In genomic region chr2:38037325-38037724, GRCh38 we compare ENCODE assay signal across 16 cellular contexts. TPM values are rescaled to one million over a fixed set of nuclear protein-coding genes. Genes with fewer than 3 reads are reported as not detected.
DNase-seq lines count a peak whose midpoint lies in the region; ATAC-seq, FAIRE-seq and TF ChIP-seq lines count a peak whose summit lies in the region.
"Had no signal": no experiment of that assay in that cellular context is flagged by ENCODE, and none has a peak within 500 bp of the region (broad histone marks: within the 10 kb centered on the region; RNA-seq: fewer than 3 reads in every experiment).

No MANE protein-coding gene starts in this region.

- no peak overlapping the region for H3K27ac Mint-ChIP-seq in astrocyte (ENCODE audit: unreplicated experiment)

- H3K9me3 ChIP-seq in astrocyte (ENCODE audit: insufficient read depth, low read depth, low read length) (no peaks in the 10 kb centered on the region), prostate gland (no peaks in the 10 kb centered on the region)
- H3K9me3 ChIP-seq: sigmoid colon had no signal

- H4K20me1 ChIP-seq in astrocyte (ENCODE audit: insufficient read depth, low read length) = no peaks in the 10 kb centered on the region

- H3K27ac ChIP-seq in ACC112 (ENCODE audit: low read depth, low read length) = peak overlapping the region; percentile 86
- H3K27ac ChIP-seq in astrocyte (ENCODE audit: low read depth, low read length) = no peak overlapping the region
- peak overlapping the region; percentile 61 to 65 for H3K27ac ChIP-seq in prostate gland
- H3K27ac ChIP-seq: KMS-11 had no signal

- peaks cover 11% of the 10 kb centered on the region for H3K27me3 Mint-ChIP-seq in astrocyte (ENCODE audit: low read depth, unreplicated experiment)

- H3K27me3 ChIP-seq in ACC112 (ENCODE audit: insufficient read depth, low read length) (no peaks in the 10 kb centered on the region), astrocyte (ENCODE audit: insufficient read depth, low read length) (peaks cover 17% of the 10 kb centered on the region), prostate gland (replicated peaks; ENCODE audit: insufficient read depth) (no peaks in the 10 kb centered on the region)
- H3K27me3 ChIP-seq: sigmoid colon had no signal

- H3K4me2 ChIP-seq in astrocyte (ENCODE audit: low read length) = peak overlapping the region; percentile 90
- H3K4me2 ChIP-seq: KMS-11 had no signal

- H2AFZ ChIP-seq in ACC112 (ENCODE audit: low read length, unreplicated experiment) (peak overlapping the region; percentile 94), astrocyte (ENCODE audit: low read depth, low read length) (peak overlapping the region; percentile 84)

- WGBS in prostate gland = 85% methylated on average over 4 of the region's 4 CpGs

- ATAC-seq in GM18909 (IDR thresholded peaks at IDR 0.05; ENCODE audit: poor library complexity, unreplicated experiment) (no peak), left colon (no peak), HG02678 (IDR thresholded peaks at IDR 0.05; ENCODE audit: unreplicated experiment) (no peak), GM21529 (IDR thresholded peaks at IDR 0.05; ENCODE audit: unreplicated experiment) (no peak)

- no peak for TF ChIP-seq POLR2A in prostate gland (IDR thresholded peaks at IDR 0.05)

- intact Hi-C loops in prostate gland (cut with DNase I) = loop anchor here (5.0 kb wide), 1 partner anchor 40 kb away; the partner anchor contains the start of gene CYP1B1
- intact Hi-C loops in left colon (cut with DNase I, micrococcal nuclease) = no loop called here

- H3K36me3 ChIP-seq in ACC112 (ENCODE audit: insufficient read depth, low read length) (no peaks in the 10 kb centered on the region), astrocyte (ENCODE audit: insufficient read depth, low read length) (no peaks in the 10 kb centered on the region), prostate gland (no peaks in the 10 kb centered on the region)
- H3K36me3 ChIP-seq: heart right ventricle, sigmoid colon had no signal

- TF ChIP-seq CTCF in astrocyte (IDR thresholded peaks at IDR 0.05; ENCODE audit: insufficient read depth, low read depth, low read length) = no peak
- TF ChIP-seq CTCF in prostate gland (IDR thresholded peaks at IDR 0.05) = no peak

- no peaks in the 10 kb centered on the region for H3K36me3 Mint-ChIP-seq in astrocyte (ENCODE audit: low read depth, unreplicated experiment)

- FAIRE-seq in GM18507 (lab: Jason Lieb, UNC) = peak; percentile 9
- no peak for FAIRE-seq in astrocyte (lab: Jason Lieb, UNC)

- H3K4me1 Mint-ChIP-seq in astrocyte (ENCODE audit: low read depth, unreplicated experiment) = peaks cover 9% of the 10 kb centered on the region

- H3K4me3 ChIP-seq in ACC112 (ENCODE audit: low read depth, low read length) (peak overlapping the region; percentile 70), astrocyte (ENCODE audit: insufficient read depth, low read depth, low read length) (no peak overlapping the region), prostate gland (no peak overlapping the region)

- H3K4me1 ChIP-seq in ACC112 (ENCODE audit: control insufficient read depth, insufficient read depth, low read length, unreplicated experiment) (peaks cover 26% of the 10 kb centered on the region), astrocyte (ENCODE audit: insufficient read depth, low read length) (peaks cover 11% of the 10 kb centered on the region), prostate gland (replicated peaks) (no peaks in the 10 kb centered on the region)

- H3K79me2 ChIP-seq in ACC112 (ENCODE audit: control insufficient read depth, insufficient read depth, low read length, unreplicated experiment) = no peaks in the 10 kb centered on the region
- no peaks in the 10 kb centered on the region for H3K79me2 ChIP-seq in astrocyte (ENCODE audit: insufficient read depth, low read length)

- DNase-seq in GM18507 (ENCODE audit: extremely low spot score, insufficient read length, low read depth) (no peak), astrocyte (ENCODE audit: low read depth) (no peak), prostate gland (ENCODE audit: low spot score) (no peak), left colon (no peak)
- DNase-seq: activated CD4-positive, alpha-beta T cell treated with anti-CD3 and anti-CD28 coated beads, Interleukin-2, amount 50 U/mL, for 4 hours; activated naive CD4-positive, alpha-beta T cell; central memory CD4-positive, alpha-beta T cell; NCI-H1436; NCI-H524 treated with DMSO at 0.1 percent for 48 hours; sigmoid colon had no signal

- no peak overlapping the region for H3K4me3 Mint-ChIP-seq in astrocyte (ENCODE audit: unreplicated experiment)

- no peak overlapping the region for H3K9ac ChIP-seq in astrocyte (ENCODE audit: low read length)
- H3K9ac ChIP-seq: KMS-11 had no signal

- H3K9me3 Mint-ChIP-seq in astrocyte (ENCODE audit: unreplicated experiment) = no peaks in the 10 kb centered on the region

RNA-seq across cellular contexts. Expression of gene CYP1B1, which starts 38.6 kb away (rescaled TPM):
- total RNA-seq in astrocyte = 12.9 and 20.8 TPM in 2 replicates
- 100 to 1,000 TPM in 1 of 2 donors, 10 to 100 TPM in 1; 19.4 to 289 TPM for total RNA-seq in prostate gland
- total RNA-seq in left colon = 1 to 10 TPM; 2.5 to 4.3 TPM
